Comparison of ENCODE assay signal across 8 cellular contexts in the genomic region with DNA sequence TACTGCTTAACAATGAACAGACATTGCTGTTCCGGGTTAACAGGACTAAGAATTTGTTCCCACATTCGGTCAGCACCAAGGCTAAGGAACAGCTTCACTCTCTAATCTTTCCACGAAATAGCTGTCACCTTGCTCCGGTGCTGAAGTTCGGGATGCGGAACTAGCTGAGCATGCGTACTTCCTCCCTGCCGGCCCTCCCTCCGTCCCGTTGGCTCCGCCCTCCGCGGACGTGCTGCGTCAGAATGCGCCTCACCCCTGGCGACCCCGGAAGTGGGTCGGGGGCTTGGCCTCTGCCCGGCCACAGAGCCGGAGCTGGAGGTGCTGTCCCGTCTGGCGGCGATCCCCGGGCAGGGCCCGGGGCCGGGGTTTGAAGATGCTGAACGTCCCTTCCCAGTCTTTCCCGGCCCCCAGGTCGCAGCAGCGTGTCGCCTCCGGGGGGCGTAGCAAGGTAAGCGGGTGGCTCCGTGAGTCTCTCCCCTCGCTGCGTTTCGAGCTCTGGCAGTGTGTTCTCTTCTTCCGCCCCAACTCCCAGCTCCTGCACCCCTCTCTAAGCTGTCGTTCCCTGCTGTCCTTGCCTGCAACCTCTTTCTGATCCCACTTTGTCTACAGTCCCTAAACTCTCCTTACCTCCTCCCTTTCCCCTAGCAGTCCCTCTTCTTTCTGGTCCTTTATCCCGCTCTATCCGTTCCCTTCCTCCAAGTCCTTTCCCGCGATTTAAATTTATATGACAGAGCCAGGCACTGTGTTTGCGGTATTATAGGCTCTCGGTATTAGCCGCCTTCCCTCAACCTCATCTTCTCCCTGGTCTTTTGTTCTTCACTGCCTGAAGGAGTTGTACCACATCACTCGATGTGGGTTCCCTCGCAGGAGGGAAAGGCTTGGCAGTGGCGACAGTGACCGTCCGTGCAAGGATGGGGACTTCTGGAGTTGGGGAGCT. TPM values are rescaled to one million over a fixed set of nuclear protein-coding genes. Genes with fewer than 3 reads are reported as not detected.
DNase-seq lines count a peak whose midpoint lies in the region; ATAC-seq and TF ChIP-seq lines count a peak whose summit lies in the region.

A gene with protein sequence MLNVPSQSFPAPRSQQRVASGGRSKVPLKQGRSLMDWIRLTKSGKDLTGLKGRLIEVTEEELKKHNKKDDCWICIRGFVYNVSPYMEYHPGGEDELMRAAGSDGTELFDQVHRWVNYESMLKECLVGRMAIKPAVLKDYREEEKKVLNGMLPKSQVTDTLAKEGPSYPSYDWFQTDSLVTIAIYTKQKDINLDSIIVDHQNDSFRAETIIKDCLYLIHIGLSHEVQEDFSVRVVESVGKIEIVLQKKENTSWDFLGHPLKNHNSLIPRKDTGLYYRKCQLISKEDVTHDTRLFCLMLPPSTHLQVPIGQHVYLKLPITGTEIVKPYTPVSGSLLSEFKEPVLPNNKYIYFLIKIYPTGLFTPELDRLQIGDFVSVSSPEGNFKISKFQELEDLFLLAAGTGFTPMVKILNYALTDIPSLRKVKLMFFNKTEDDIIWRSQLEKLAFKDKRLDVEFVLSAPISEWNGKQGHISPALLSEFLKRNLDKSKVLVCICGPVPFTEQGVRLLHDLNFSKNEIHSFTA (plus strand): TSS at position 280 of the 937 bp plus-strand sequence. CDS start 94 bp downstream, at position 374.

- H4K8ac ChIP-seq in IMR-90 (ENCODE audit: low read depth in 2 of 2, low read length in 2 of 2): peak within 1 kb of the TSS; percentile 9 to 76; a peak in 3 of 4 replicates

- intact Hi-C loops in IMR-90 (cut with micrococcal nuclease): loop anchor here (5.0 kb wide), 1 partner anchor 792 kb away; a partner anchor contains a TSS

- H3K56ac ChIP-seq in IMR-90 (ENCODE audit: extremely low read depth, insufficient read depth, low read length): peak within 1 kb of the TSS; percentile 44

- peak within 1 kb of the TSS; percentile 83 for H3K23ac ChIP-seq in IMR-90 (ENCODE audit: low read depth, low read length)

- peak within 1 kb of the TSS; percentile 32 for H4K5ac ChIP-seq in IMR-90 (ENCODE audit: low read depth, low read length)

- H4K20me1 ChIP-seq in IMR-90 (ENCODE audit: insufficient read depth, low read length): peaks cover 10% of the 10 kb centered on the region; the same call in 1 of the 2 replicates

- H3K27me3 ChIP-seq in IMR-90 (ENCODE audit: control insufficient read depth, insufficient read depth, low read length) (peaks cover 4% of the 10 kb centered on the region), mononuclear cell (ENCODE audit: insufficient read depth, low read length) (peaks cover 23% of the 10 kb centered on the region)

- no peaks in the 10 kb centered on the region for H3K36me3 ChIP-seq in IMR-90 (ENCODE audit: control insufficient read depth, insufficient read depth, low read length)

- H4K91ac ChIP-seq in IMR-90 (ENCODE audit: insufficient read depth, low read depth, low read length): 0 out of 2 replicates have a peak within 1 kb of the TSS, but pooled peaks have one; percentile 8

- 1% methylated on average over 12 of the region's 53 CpGs; no CpG with 5 or more reads in 1 of the 2 experiments for WGBS in IMR-90 (ENCODE audit: extremely low coverage in 2 of 2, insufficient read length in 1 of 2), 2 experiments

- H2AK9ac ChIP-seq in IMR-90 (replicated peaks; ENCODE audit: low read depth, low read length, poor library complexity): peak within 1 kb of the TSS; percentile 66

- TSS peak; percentile 81 for BruUV-seq in IMR-90 (replicated peaks; lab: Mats Ljungman, UMichigan)

- dilution Hi-C loops in IMR-90 (cut with HindIII; ENCODE audit: low sequenced_read_pairs, unreplicated experiment): no loop called here

- TF ChIP-seq POLR2A in IMR-90 (IDR thresholded peaks at IDR 0.05; ENCODE audit: low read depth, low read length): peak; percentile 79; the same call in 1 of the 2 replicates

- POLR2A ChIA-PET in IMR-90 (lab: Charles Lee; ENCODE audit: unreplicated experiment): interaction anchor here (0.6 kb wide), 1 partner anchor 276 kb away, joined by 3 read pairs; no protein-coding TSS in a partner anchor

- peaks cover 11 to 29% of the 10 kb centered on the region in 2 experiments for H3K79me1 ChIP-seq in IMR-90 (ENCODE audit: low read depth in 1 of 2, low read length in 2 of 2)

- no peak within 1 kb of the TSS for H2AK5ac ChIP-seq in IMR-90 (ENCODE audit: low read depth, low read length)

- peak within 1 kb of the TSS; percentile 48 for H2BK5ac ChIP-seq in IMR-90 (ENCODE audit: low read depth, low read length, poor library complexity, severe bottlenecking)

- H3K9me1 ChIP-seq in IMR-90 (ENCODE audit: insufficient read depth, low read length): peaks cover 2% of the 10 kb centered on the region; the same call in 1 of the 2 replicates

- peak within 1 kb of the TSS; percentile 45 for H3K27ac ChIP-seq in IMR-90 (ENCODE audit: insufficient read depth, low read length)

- TF ChIP-seq RAD21 in IMR-90 (IDR thresholded peaks at IDR 0.05; ENCODE audit: low read length): peak; percentile 18; the same call in 1 of the 2 replicates

- H3K18ac ChIP-seq in IMR-90 (ENCODE audit: low read depth, low read length): no peak within 1 kb of the TSS; the same call in 1 of the 2 replicates

- H3K4me1 ChIP-seq in IMR-90 (ENCODE audit: control insufficient read depth, insufficient read depth, low read length) (peaks cover 7% of the 10 kb centered on the region), mononuclear cell (ENCODE audit: insufficient read depth, low read length) (peaks cover 24% of the 10 kb centered on the region)

- CTCF ChIA-PET in IMR-90 (lab: Yijun Ruan, JAX): interaction anchor here (0.7 kb wide), 1 partner anchor 13 kb away, joined by 3 read pairs; no protein-coding TSS in a partner anchor

- peak within 1 kb of the TSS; percentile 69 for H3K4ac ChIP-seq in IMR-90 (ENCODE audit: low read depth, low read length)

- H2AFZ ChIP-seq in IMR-90 (replicated peaks; ENCODE audit: low read length, poor library complexity): peak within 1 kb of the TSS; percentile 94

- H3K4me3 ChIP-seq in IMR-90 (ENCODE audit: insufficient read depth, low read depth, low read length) (peak within 1 kb of the TSS; percentile 85), mononuclear cell (ENCODE audit: low read length) (peak within 1 kb of the TSS; percentile 89)

- H3K9ac ChIP-seq in IMR-90 (ENCODE audit: low read depth, low read length): peak within 1 kb of the TSS; percentile 81

- peak within 1 kb of the TSS; percentile 16; the same call in 1 of the 2 replicates for H2BK120ac ChIP-seq in IMR-90 (ENCODE audit: low read depth, low read length)

- in situ Hi-C loops in IMR-90 (cut with MboI; ENCODE audit: low sequenced_read_pairs): no loop called here

- ATAC-seq in GM21528 (IDR thresholded peaks at IDR 0.05; ENCODE audit: low FRiP score, unreplicated experiment): peak; percentile 98
- peak; percentile 98 for ATAC-seq in IMR-90 (ENCODE audit: low read depth)

- TF ChIP-seq CTCF in IMR-90 (conservative IDR thresholded peaks at IDR 0.05; ENCODE audit: low read depth, low read length): peak; percentile 43

- H2BK20ac ChIP-seq in IMR-90 (ENCODE audit: low read depth, low read length): 0 out of 2 replicates have a peak within 1 kb of the TSS, but pooled peaks have one; percentile 1

- H2BK15ac ChIP-seq in IMR-90 (ENCODE audit: low read depth, low read length): no peak within 1 kb of the TSS; the same call in 2 of the 3 replicates

- H3K9me3 ChIP-seq in IMR-90 (ENCODE audit: control insufficient read depth, insufficient read depth, low read length) (no peaks in the 10 kb centered on the region), mononuclear cell (ENCODE audit: low read depth, low read length) (no peaks in the 10 kb centered on the region)

- peak within 1 kb of the TSS; percentile 74 for H3K14ac ChIP-seq in IMR-90 (replicated peaks; ENCODE audit: low read depth, low read length)

- DNase-seq in DMS153 (lab: John Stamatoyannopoulos, UW): peak; percentile 90
- peak; percentile 96 for DNase-seq in IMR-90
- peak; percentile 99 for DNase-seq in OCI-M1 (lab: John Stamatoyannopoulos, UW)
- peak; percentile 91 for DNase-seq in activated T-cell treated with anti-CD3 and anti-CD28 coated beads for 24 hours (ENCODE audit: low read depth)
- DNase-seq in epidermal melanocyte (ENCODE audit: insufficient read length, low spot score): peak; percentile 96
- peak; percentile 78 to 87 for DNase-seq in stimulated activated CD8-positive, alpha-beta memory T cell treated with anti-CD3 and anti-CD28 coated beads, Interleukin-4, amount 100 ng/mL, for 1 hour (ENCODE audit: low read depth in 2 of 2, low spot score in 1 of 2)

- H3K4me2 ChIP-seq in IMR-90 (ENCODE audit: low read depth, low read length): peak within 1 kb of the TSS; percentile 96

TF ChIP-seq in IMR-90, 13 proteins besides CTCF, POLR2A, EP300 and RAD21 (continues in another document):
- TF ChIP-seq BHLHE40 (IDR thresholded peaks at IDR 0.05; ENCODE audit: low read depth, low read length) (peak; percentile 11; the same call in 1 of the 2 replicates), FOS (IDR thresholded peaks at IDR 0.05; ENCODE audit: low read depth, low read length) (no peak), RFX5 (IDR thresholded peaks at IDR 0.05; ENCODE audit: low read depth, low read length) (no peak), CEBPB (IDR thresholded peaks at IDR 0.05; ENCODE audit: low read depth, low read length) (no peak), CHD1 (IDR thresholded peaks at IDR 0.05; ENCODE audit: low read depth, low read length) (no peak), MAZ (IDR thresholded peaks at IDR 0.05; ENCODE audit: borderline replicate concordance, low read depth, low read length) (peak; percentile 85; the same call in 1 of the 2 replicates), MXI1 (IDR thresholded peaks at IDR 0.05; ENCODE audit: borderline replicate concordance, low read depth, low read length) (peak; percentile 98), NFE2L2 (IDR thresholded peaks at IDR 0.05; ENCODE audit: low read depth, low read length) (no peak), MAFK (IDR thresholded peaks at IDR 0.05; ENCODE audit: low read depth, low read length) (no peak), RCOR1 (IDR thresholded peaks at IDR 0.05; ENCODE audit: insufficient replicate concordance, low read length) (peak; percentile 99)
- TF ChIP-seq, protein P1, sequence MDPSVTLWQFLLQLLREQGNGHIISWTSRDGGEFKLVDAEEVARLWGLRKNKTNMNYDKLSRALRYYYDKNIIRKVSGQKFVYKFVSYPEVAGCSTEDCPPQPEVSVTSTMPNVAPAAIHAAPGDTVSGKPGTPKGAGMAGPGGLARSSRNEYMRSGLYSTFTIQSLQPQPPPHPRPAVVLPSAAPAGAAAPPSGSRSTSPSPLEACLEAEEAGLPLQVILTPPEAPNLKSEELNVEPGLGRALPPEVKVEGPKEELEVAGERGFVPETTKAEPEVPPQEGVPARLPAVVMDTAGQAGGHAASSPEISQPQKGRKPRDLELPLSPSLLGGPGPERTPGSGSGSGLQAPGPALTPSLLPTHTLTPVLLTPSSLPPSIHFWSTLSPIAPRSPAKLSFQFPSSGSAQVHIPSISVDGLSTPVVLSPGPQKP (IDR thresholded peaks at IDR 0.05; ENCODE audit: borderline replicate concordance, low read depth, low read length): no peak

RNA-seq across cellular contexts. Expression of the gene that starts here (rescaled TPM):
- total RNA-seq in IMR-90 (2012; rRNA removed) (4.7 and 6.1 TPM in 2 replicates), mononuclear cell (26.7 TPM)
- 2.7 and 3.2 TPM in 2 replicates for polyA plus RNA-seq in IMR-90 (2012; rRNA removed)
- polyA plus RNA-seq in IMR-90 (2012; cell fraction: cytosol; rRNA removed): 1.1 and 1.4 TPM in 2 replicates
- 0.35 and 1.9 TPM in 2 replicates for polyA plus RNA-seq in IMR-90 (2012; cell fraction: nucleus; rRNA removed; ENCODE audit: low replicate concordance)

Comparison
In these comparisons a context has a peak if more than half of its experiments do, and no peak if none do; other contexts are left out.
1. Peak in every context shown above with its lines: DNase-seq, ATAC-seq, H3K4me3 ChIP-seq and H3K27ac ChIP-seq.